ENCODE assay signal across 1 cellular context in genomic region chr2:10446631-10447030, GRCh38.
TF ChIP-seq lines count a peak whose summit lies in the region.

No MANE protein-coding gene starts in this region.

TF ChIP-seq in GM23338, 12 proteins besides CTCF, POLR2A, EP300 and RAD21 (continued from another document):
- no peak for TF ChIP-seq ZNF462 (CRISPR knock-in tag; IDR thresholded peaks at IDR 0.05)
- TF ChIP-seq JUNB (IDR thresholded peaks at IDR 0.05; ENCODE audit: unreplicated experiment): no peak
- TF ChIP-seq NANOG (IDR thresholded peaks at IDR 0.05; ENCODE audit: borderline replicate concordance): no peak
- no peak for TF ChIP-seq EZH2phosphoT487 (IDR thresholded peaks at IDR 0.05; ENCODE audit: unreplicated experiment)
- TF ChIP-seq REST (IDR thresholded peaks at IDR 0.05; ENCODE audit: unreplicated experiment): no peak
- TF ChIP-seq, protein P1, sequence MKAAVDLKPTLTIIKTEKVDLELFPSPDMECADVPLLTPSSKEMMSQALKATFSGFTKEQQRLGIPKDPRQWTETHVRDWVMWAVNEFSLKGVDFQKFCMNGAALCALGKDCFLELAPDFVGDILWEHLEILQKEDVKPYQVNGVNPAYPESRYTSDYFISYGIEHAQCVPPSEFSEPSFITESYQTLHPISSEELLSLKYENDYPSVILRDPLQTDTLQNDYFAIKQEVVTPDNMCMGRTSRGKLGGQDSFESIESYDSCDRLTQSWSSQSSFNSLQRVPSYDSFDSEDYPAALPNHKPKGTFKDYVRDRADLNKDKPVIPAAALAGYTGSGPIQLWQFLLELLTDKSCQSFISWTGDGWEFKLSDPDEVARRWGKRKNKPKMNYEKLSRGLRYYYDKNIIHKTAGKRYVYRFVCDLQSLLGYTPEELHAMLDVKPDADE (IDR thresholded peaks at IDR 0.05): no peak
- TF ChIP-seq ZNF331 (CRISPR knock-in tag; IDR thresholded peaks at IDR 0.05; ENCODE audit: low read depth): no peak
